ENCODE assay signal across 21 cellular contexts in the genomic region with DNA sequence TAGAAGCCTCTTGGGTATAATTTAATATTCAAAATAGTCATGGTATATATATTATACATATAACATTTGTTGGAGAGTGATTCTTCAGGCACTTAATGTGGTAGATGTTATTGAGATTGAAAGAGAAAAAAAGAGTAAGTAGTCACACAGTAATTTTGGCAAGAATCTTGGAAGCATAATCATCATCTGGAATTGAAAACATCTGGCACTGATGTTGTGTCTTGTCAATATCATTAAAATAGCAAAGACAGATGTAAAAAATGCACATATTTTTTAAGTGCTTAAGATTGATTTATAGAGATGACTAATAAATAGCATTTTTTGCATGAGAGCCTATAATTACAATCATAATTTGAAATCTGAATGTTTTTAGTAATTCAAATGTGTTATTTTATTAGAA. TPM values are rescaled to one million over a fixed set of nuclear protein-coding genes. Genes with fewer than 3 reads are reported as not detected.
"Had no signal": no experiment of that assay in that cellular context is flagged by ENCODE, and none has a peak within 500 bp of the region (broad histone marks: within the 10 kb centered on the region; RNA-seq: fewer than 3 reads in every experiment).

No MANE protein-coding gene starts in this region.

- DNase-seq: effector memory CD8-positive, alpha-beta T cell; gastrocnemius medialis; head of caudate nucleus; left ventricle myocardium superior; lower lobe of right lung; naive thymus-derived CD8-positive, alpha-beta T cell; occipital lobe; ovary; posterior cingulate gyrus; psoas muscle; right cardiac atrium; sigmoid colon; stimulated activated CD4-positive, alpha-beta T cell treated with anti-CD3 and anti-CD28 coated beads, Interleukin-2, amount 100 ng/mL, for 24 hours; stimulated activated CD4-positive, alpha-beta T cell treated with anti-CD3 and anti-CD28 coated beads, Interleukin-4, amount 100 ng/mL, for 24 hours; stimulated activated naive CD8-positive, alpha-beta T cell treated with anti-CD3 and anti-CD28 coated beads, Interleukin-15, Interleukin-2, amounts not matched to agents 100 U/mL and 50 U/mL, for 24 hours; substantia nigra; testis; tibial artery had no signal

- ATAC-seq: effector memory CD8-positive, alpha-beta T cell; gastrocnemius medialis; left ventricle myocardium superior; lower lobe of right lung; naive thymus-derived CD8-positive, alpha-beta T cell; psoas muscle; right cardiac atrium; stimulated activated effector memory CD8-positive, alpha-beta T cell treated with anti-CD3 and anti-CD28 coated beads, Interleukin-12 subunit alpha, Interleukin-12 subunit beta, amount 100 ng/mL, for 72 hours; stimulated activated naive CD8-positive, alpha-beta T cell treated with anti-CD3 and anti-CD28 coated beads, Interleukin-15, Interleukin-2, amounts not matched to agents 100 U/mL and 50 U/mL, for 24 hours had no signal

- H3K4me3 Mint-ChIP-seq: effector memory CD8-positive, alpha-beta T cell; naive thymus-derived CD8-positive, alpha-beta T cell; stimulated activated effector memory CD8-positive, alpha-beta T cell treated with anti-CD3 and anti-CD28 coated beads, Interleukin-12 subunit alpha, Interleukin-12 subunit beta, amount 100 ng/mL, for 72 hours; type B pancreatic cell had no signal

- H3K36me3 Mint-ChIP-seq: stimulated activated effector memory CD8-positive, alpha-beta T cell treated with anti-CD3 and anti-CD28 coated beads, Interleukin-12 subunit alpha, Interleukin-12 subunit beta, amount 100 ng/mL, for 72 hours had no signal

- H3K4me1 Mint-ChIP-seq: naive thymus-derived CD8-positive, alpha-beta T cell; stimulated activated effector memory CD8-positive, alpha-beta T cell treated with anti-CD3 and anti-CD28 coated beads, Interleukin-12 subunit alpha, Interleukin-12 subunit beta, amount 100 ng/mL, for 72 hours had no signal

- H3K4me3 ChIP-seq: coronary artery, gastrocnemius medialis, lower lobe of right lung, ovary, psoas muscle, sigmoid colon, testis, tibial artery had no signal

- H3K27me3 Mint-ChIP-seq: effector memory CD8-positive, alpha-beta T cell; naive thymus-derived CD8-positive, alpha-beta T cell; type B pancreatic cell had no signal

- H3K27ac Mint-ChIP-seq: effector memory CD8-positive, alpha-beta T cell; naive thymus-derived CD8-positive, alpha-beta T cell; stimulated activated effector memory CD8-positive, alpha-beta T cell treated with anti-CD3 and anti-CD28 coated beads, Interleukin-12 subunit alpha, Interleukin-12 subunit beta, amount 100 ng/mL, for 72 hours; type B pancreatic cell had no signal

RNA-seq across cellular contexts. Expression of gene SEMA3D, which starts 9.5 kb away (rescaled TPM):
- total RNA-seq: naive thymus-derived CD8-positive, alpha-beta T cell had no signal
